ENCODE assay signal across 16 cellular contexts in genomic region chr3:81728766-81729544, GRCh38. TPM values are rescaled to one million over a fixed set of nuclear protein-coding genes. Genes with fewer than 3 reads are reported as not detected.
A peak's percentile ranks its signal among the peaks of the same experiment; 100 is the strongest.
DNase-seq lines count a peak whose midpoint lies in the region; TF ChIP-seq lines count a peak whose summit lies in the region.
"Had no signal": no experiment of that assay in that cellular context is flagged by ENCODE, and none has a peak within 500 bp of the region (broad histone marks: within the 10 kb centered on the region; RNA-seq: fewer than 3 reads in every experiment).

No MANE protein-coding gene starts in this region.

- peaks cover 39% of the 10 kb centered on the region for H3K4me1 ChIP-seq in adipocyte (ENCODE audit: control insufficient read depth, insufficient read depth, low read length)
- H3K4me1 ChIP-seq in subcutaneous abdominal adipose tissue (ENCODE audit: control insufficient read depth in 5 of 5, insufficient read depth in 5 of 5, low read length in 5 of 5), result peaks cover 0 to 8% (median 4%) of the 10 kb centered on the region in 5 donors
- H3K4me1 ChIP-seq in CD4-positive, alpha-beta memory T cell (ENCODE audit: insufficient read depth, low read length), result no peaks in the 10 kb centered on the region
- H3K4me1 ChIP-seq: lower lobe of right lung, neural progenitor cell, testis had no signal

- H3K9me3 ChIP-seq in adipocyte (ENCODE audit: control insufficient read depth, low read length) (no peaks in the 10 kb centered on the region), subcutaneous abdominal adipose tissue (ENCODE audit: control insufficient read depth in 5 of 5, low read length in 5 of 5) (no peaks in the 10 kb centered on the region)
- no peaks in the 10 kb centered on the region for H3K9me3 ChIP-seq in CD4-positive, alpha-beta memory T cell (ENCODE audit: control insufficient read depth in 1 of 2, low read length in 2 of 2)
- H3K9me3 ChIP-seq: lower lobe of right lung, testis had no signal

- in situ Hi-C loops in GM13976 (cut with MboI; ENCODE audit: low sequenced_read_pairs, unreplicated experiment), result no loop called here

- no peak overlapping the region for H3K4me3 Mint-ChIP-seq in CD4-positive, alpha-beta memory T cell
- H3K4me3 Mint-ChIP-seq: neural progenitor cell had no signal

- no peak overlapping the region for H3K27ac Mint-ChIP-seq in CD4-positive, alpha-beta memory T cell
- H3K27ac Mint-ChIP-seq: neural progenitor cell had no signal

- peaks cover 0 to 4% of the 10 kb centered on the region in 2 donors for H3K36me3 Mint-ChIP-seq in CD4-positive, alpha-beta memory T cell

- TF ChIP-seq CTCF in GM13976 (IDR thresholded peaks at IDR 0.05; ENCODE audit: borderline replicate concordance, control extremely low read depth, extremely low read depth, insufficient read depth, missing control alignments), result no peak

- peak overlapping the region; percentile 8 for H3K4me3 ChIP-seq in adipocyte (ENCODE audit: low read length)
- H3K4me3 ChIP-seq in subcutaneous abdominal adipose tissue (ENCODE audit: low read depth in 1 of 5, low read length in 5 of 5), result no peak overlapping the region
- H3K4me3 ChIP-seq in CD4-positive, alpha-beta memory T cell (ENCODE audit: low read length in 2 of 2), result no peak overlapping the region
- H3K4me3 ChIP-seq: lower lobe of right lung, neural progenitor cell, testis had no signal

- DNase-seq in HT1080 (ENCODE audit: low read depth), result peak; percentile 10
- peak; percentile 70 for DNase-seq in adipocyte (ENCODE audit: low read depth)
- DNase-seq in fibroblast of the conjunctiva (ENCODE audit: low read depth), result peak; percentile 14
- DNase-seq in substantia nigra (lab: John Stamatoyannopoulos, UW), result no peak
- no peak for DNase-seq in GM13976 (ENCODE audit: low spot score)
- no peak for DNase-seq in CD4-positive, alpha-beta memory T cell
- DNase-seq: activated CD4-positive, CD25-positive, alpha-beta regulatory T cell treated with anti-CD3 and anti-CD28 coated beads, Interleukin-2, amount 50 U/mL, for 72 hours; activated T-cell treated with anti-CD3 and anti-CD28 coated beads, Interleukin-2, amount 50 U/mL, for 1 hour; effector CD8-positive, alpha-beta T cell; KBM-7; lower lobe of right lung; NCI-H1694 treated with DMSO at 0.1 percent for 48 hours; NCI-H748 treated with DMSO at 0.1 percent for 48 hours; testis had no signal

- peaks cover 0 to 4% (median 2%) of the 10 kb centered on the region in 4 donors for H3K4me1 Mint-ChIP-seq in CD4-positive, alpha-beta memory T cell

- H3K27me3 ChIP-seq in adipocyte (replicated peaks; ENCODE audit: control insufficient read depth, insufficient read depth, low read length), result no peaks in the 10 kb centered on the region
- no peaks in the 10 kb centered on the region for H3K27me3 ChIP-seq in subcutaneous abdominal adipose tissue (ENCODE audit: control insufficient read depth in 5 of 5, insufficient read depth in 4 of 5, low read length in 5 of 5)
- H3K27me3 ChIP-seq in CD4-positive, alpha-beta memory T cell (ENCODE audit: insufficient read depth, low read length), result no peaks in the 10 kb centered on the region
- H3K27me3 ChIP-seq: neural progenitor cell, testis had no signal

- POLR2A ChIA-PET in CD4-positive, alpha-beta memory T cell (lab: Charles Lee; ENCODE audit: partially characterized antibody), result no interaction called here

- H3K36me3 ChIP-seq in adipocyte (ENCODE audit: control insufficient read depth, insufficient read depth, low read length, severe bottlenecking), result peaks cover 37% of the 10 kb centered on the region
- H3K36me3 ChIP-seq in subcutaneous abdominal adipose tissue (ENCODE audit: control insufficient read depth in 5 of 5, insufficient read depth in 5 of 5, low read length in 5 of 5), result peaks cover 2 to 9% (median 3%) of the 10 kb centered on the region in 5 donors
- H3K36me3 ChIP-seq in CD4-positive, alpha-beta memory T cell (ENCODE audit: insufficient read depth, low read length), result no peaks in the 10 kb centered on the region
- H3K36me3 ChIP-seq: lower lobe of right lung, neural progenitor cell had no signal

- H3K27ac ChIP-seq in subcutaneous abdominal adipose tissue (ENCODE audit: low read depth, low read length), result peak overlapping the region; percentile 51
- H3K27ac ChIP-seq in substantia nigra (ENCODE audit: low read depth, low read length, poor library complexity, severe bottlenecking), result no peak overlapping the region
- no peak overlapping the region for H3K27ac ChIP-seq in CD4-positive, alpha-beta memory T cell (ENCODE audit: low read depth, low read length)
- H3K27ac ChIP-seq: lower lobe of right lung, neural progenitor cell, testis had no signal

- no peaks in the 10 kb centered on the region for H3K9me3 Mint-ChIP-seq in CD4-positive, alpha-beta memory T cell

- intact Hi-C loops in CD4-positive, alpha-beta memory T cell (cut with micrococcal nuclease), result no loop called here

- CTCF ChIA-PET in CD4-positive, alpha-beta memory T cell (lab: Charles Lee; ENCODE audit: partially characterized antibody), result no interaction called here

- H3K9ac ChIP-seq in adipocyte (ENCODE audit: low read length) (peak overlapping the region; percentile 41), subcutaneous abdominal adipose tissue (ENCODE audit: low read length in 5 of 5) (no peak overlapping the region)
- H3K9ac ChIP-seq: neural progenitor cell had no signal

- no peaks in the 10 kb centered on the region for H3K27me3 Mint-ChIP-seq in CD4-positive, alpha-beta memory T cell

RNA-seq across cellular contexts. Expression of gene GBE1, which starts 32.5 kb away (rescaled TPM):
- 31.3 and 35.1 TPM in 2 replicates for total RNA-seq in HT1080 (2014; rRNA removed; shearing (Covaris generic))
- 46.5 and 55.8 TPM in 2 replicates for polyA plus RNA-seq in HT1080 (2015; cell fraction: cytosol; rRNA removed)
- polyA plus RNA-seq in HT1080 (2015; cell fraction: nucleus; rRNA removed), result 66.3 and 81.4 TPM in 2 replicates
- 1 to 10 TPM; 9.3 to 9.6 TPM for total RNA-seq in CD4-positive, alpha-beta memory T cell
- 10 to 100 TPM; 12.3 to 16.6 TPM for polyA plus RNA-seq in CD4-positive, alpha-beta memory T cell

Comparison
In these comparisons a context has a peak if more than half of its experiments do, and no peak if none do; other contexts are left out.
1. DNase-seq: peak in HT1080 (single experiment), adipocyte (single experiment) and fibroblast of the conjunctiva (single experiment); none in substantia nigra (0 of 49), GM13976 (single experiment) and CD4-positive, alpha-beta memory T cell (0 of 5).